22 cellular contexts compared by ENCODE assay signal in genomic region chr1:60068393-60069045, GRCh38. TPM values are rescaled to one million over a fixed set of nuclear protein-coding genes. Genes with fewer than 3 reads are reported as not detected.
DNase-seq lines count a peak whose midpoint lies in the region; ATAC-seq and TF ChIP-seq lines count a peak whose summit lies in the region.
"Had no signal": no experiment of that assay in that cellular context is flagged by ENCODE, and none has a peak within 500 bp of the region (broad histone marks: within the 10 kb centered on the region; RNA-seq: fewer than 3 reads in every experiment).

No MANE protein-coding gene starts in this region.

- H3K27ac Mint-ChIP-seq in activated naive CD4-positive, alpha-beta T cell treated with anti-CD3 and anti-CD28 coated beads for 36 hours = no peak overlapping the region
- H3K27ac Mint-ChIP-seq: brain had no signal

- H3K9me3 ChIP-seq in HEK293 (ENCODE audit: control insufficient read depth, insufficient read depth, low read depth, low read length) = no peaks in the 10 kb centered on the region
- H3K9me3 ChIP-seq: Caco-2, SJCRH30, stomach had no signal

- H3K4me3 ChIP-seq in AG04449 (ENCODE audit: low read depth, low read length) (no peak overlapping the region), HEK293 (ENCODE audit: low read depth, low read length) (no peak overlapping the region), fibroblast of villous mesenchyme (ENCODE audit: low read depth, low read length) (no peak overlapping the region)
- H3K4me3 ChIP-seq: SJCRH30, stomach had no signal

- no peaks in the 10 kb centered on the region for H3K9me3 Mint-ChIP-seq in activated naive CD4-positive, alpha-beta T cell treated with anti-CD3 and anti-CD28 coated beads for 36 hours

- POLR2A ChIA-PET in AG04449 (lab: Yijun Ruan, JAX) (interaction anchor here (1.8 kb wide), 1 partner anchor 10 kb away, joined by 4 read pairs; no protein-coding TSS in a partner anchor), HEK293 (lab: Yijun Ruan, JAX) (no interaction called here)

- H3K36me3 Mint-ChIP-seq in activated naive CD4-positive, alpha-beta T cell treated with anti-CD3 and anti-CD28 coated beads for 36 hours (ENCODE audit: low read depth) = no peaks in the 10 kb centered on the region
- H3K36me3 Mint-ChIP-seq: brain had no signal

- 0 out of 2 replicates have a peak, but pooled peaks cover 2% of the 10 kb centered on the region for H3K4me1 ChIP-seq in HEK293 (ENCODE audit: control insufficient read depth, insufficient read depth, low read length)
- H3K4me1 ChIP-seq: Caco-2, SJCRH30 had no signal

- H3K4me1 Mint-ChIP-seq in activated naive CD4-positive, alpha-beta T cell treated with anti-CD3 and anti-CD28 coated beads for 36 hours (ENCODE audit: low read depth) = no peaks in the 10 kb centered on the region
- H3K4me1 Mint-ChIP-seq: brain had no signal

- peak; percentile 17 for DNase-seq in AG04449 (ENCODE audit: low read depth, low spot score)
- DNase-seq in astrocyte of the hippocampus (ENCODE audit: low read depth, low spot score) = peak; percentile 20
- peak; percentile 60 for DNase-seq in fibroblast of villous mesenchyme (ENCODE audit: low read depth)
- no peak for DNase-seq in activated naive CD4-positive, alpha-beta T cell treated with anti-CD3 and anti-CD28 coated beads for 36 hours
- DNase-seq: activated CD4-positive, alpha-beta T cell treated with anti-CD3 and anti-CD28 coated beads for 1 hour; activated CD8-positive, alpha-beta memory T cell treated with anti-CD3 and anti-CD28 coated beads, Interleukin-2, amount 50 U/mL, for 48 hours; Caco-2; foreskin melanocyte; GF-D8; KBM-7; left colon; NCI-H2107; OCI-M1; retina; SJCRH30; stomach had no signal

- intact Hi-C loops in activated naive CD4-positive, alpha-beta T cell treated with anti-CD3 and anti-CD28 coated beads for 36 hours (cut with micrococcal nuclease) = no loop called here

- no peak overlapping the region for H3K27ac ChIP-seq in HEK293 (ENCODE audit: extremely low read depth, low read depth, low read length)
- H3K27ac ChIP-seq: HL-60, SJCRH30, stomach had no signal

- TF ChIP-seq CTCF in AG04449 (IDR thresholded peaks at IDR 0.05; ENCODE audit: insufficient read depth, low read length, missing control alignments) (no peak), HEK293 (tag by site-specific recombination; IDR thresholded peaks at IDR 0.05) (no peak), fibroblast of villous mesenchyme (IDR thresholded peaks at IDR 0.05; ENCODE audit: insufficient read depth, low read depth, low read length) (no peak)

- no peak overlapping the region for H3K4me3 Mint-ChIP-seq in activated naive CD4-positive, alpha-beta T cell treated with anti-CD3 and anti-CD28 coated beads for 36 hours
- H3K4me3 Mint-ChIP-seq: brain had no signal

- H3K27me3 Mint-ChIP-seq in activated naive CD4-positive, alpha-beta T cell treated with anti-CD3 and anti-CD28 coated beads for 36 hours (ENCODE audit: low read depth) = peaks cover 25% of the 10 kb centered on the region

- CTCF ChIA-PET in AG04449 (lab: Yijun Ruan, JAX) = no interaction called here
- CTCF ChIA-PET in HEK293 (lab: Yijun Ruan, JAX) = no interaction called here
- CTCF ChIA-PET in activated naive CD4-positive, alpha-beta T cell treated with anti-CD3 and anti-CD28 coated beads for 36 hours (lab: Charles Lee) = no interaction called here

- ATAC-seq in HG02763 (IDR thresholded peaks at IDR 0.05; ENCODE audit: unreplicated experiment) (no peak), HG03135 (IDR thresholded peaks at IDR 0.05; ENCODE audit: unreplicated experiment) (no peak), GM19395 (IDR thresholded peaks at IDR 0.05; ENCODE audit: unreplicated experiment) (no peak)
- ATAC-seq: left colon had no signal

- H3K36me3 ChIP-seq in HEK293 (ENCODE audit: control insufficient read depth in 2 of 2, insufficient read depth in 1 of 2, low read length in 2 of 2) = no peaks in the 10 kb centered on the region
- H3K36me3 ChIP-seq: SJCRH30, stomach had no signal

TF ChIP-seq in HEK293, 187 proteins besides CTCF, POLR2A, EP300 and RAD21:
- TF ChIP-seq ZNF529 (tag by site-specific recombination; IDR thresholded peaks at IDR 0.05; ENCODE audit: insufficient replicate concordance) (no peak), ZNF169 (tag by site-specific recombination; IDR thresholded peaks at IDR 0.05) (no peak), ZBTB26 (tag by site-specific recombination; optimal IDR thresholded peaks at IDR 0.05) (no peak), ZNF157 (tag by site-specific recombination; IDR thresholded peaks at IDR 0.05) (no peak), ZNF404 (tag by site-specific recombination; IDR thresholded peaks at IDR 0.05) (no peak), SALL2 (tag by site-specific recombination; IDR thresholded peaks at IDR 0.05; ENCODE audit: borderline replicate concordance) (no peak), ZNF335 (tag by site-specific recombination; conservative IDR thresholded peaks at IDR 0.05) (peak; percentile 28; the same call in 1 of the 2 replicates)

RNA-seq across cellular contexts. Expression of gene C1orf87, which starts 5.1 kb away (rescaled TPM):
- total RNA-seq in fibroblast of villous mesenchyme = not detected in 2 replicates
- not detected for total RNA-seq in activated naive CD4-positive, alpha-beta T cell treated with anti-CD3 and anti-CD28 coated beads for 36 hours
- total RNA-seq: Caco-2, left colon, SJCRH30, stomach had no signal
